ENCODE assay signal across 8 cellular contexts in the genomic region with DNA sequence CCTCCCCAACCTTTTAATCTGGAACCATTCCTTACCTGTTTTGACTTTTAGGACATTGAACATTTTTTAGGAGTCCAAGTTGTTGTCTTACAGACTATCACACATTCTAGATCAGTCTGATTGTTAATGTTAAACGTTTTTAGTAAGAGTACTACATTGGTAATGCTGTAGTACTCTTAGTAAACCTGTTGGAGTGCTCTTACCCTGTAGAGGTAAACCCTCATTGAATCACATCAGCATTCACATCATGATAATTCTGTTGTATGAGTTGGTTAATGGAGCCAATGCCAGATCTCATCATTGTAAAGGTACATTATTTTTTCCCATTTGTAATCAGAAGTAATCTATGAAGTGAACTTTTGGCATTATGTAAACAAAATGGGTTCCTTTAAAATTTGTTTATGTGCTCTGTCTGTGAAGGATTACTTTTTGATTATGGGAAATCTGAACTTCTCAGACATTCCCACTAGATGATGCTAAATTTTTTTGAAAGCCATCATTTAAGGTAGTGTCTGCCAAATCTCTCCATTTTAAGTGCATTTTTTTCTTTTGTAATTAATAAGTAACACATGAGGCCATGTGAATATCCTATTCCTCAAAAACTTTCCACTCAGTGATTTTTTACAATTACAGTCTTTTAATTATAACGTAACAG. TPM values are rescaled to one million over a fixed set of nuclear protein-coding genes. Genes with fewer than 3 reads are reported as not detected.
A peak's percentile ranks its signal among the peaks of the same experiment; 100 is the strongest.
DNase-seq lines count a peak whose midpoint lies in the region; ATAC-seq and TF ChIP-seq lines count a peak whose summit lies in the region.

No MANE protein-coding gene starts in this region.

- TF ChIP-seq EP300 in neural cell (conservative IDR thresholded peaks at IDR 0.05; ENCODE audit: poor library complexity, severe bottlenecking): no peak

- intact Hi-C loops in vagina (cut with DNase I): no loop called here

- H3F3A ChIP-seq in neural cell (ENCODE audit: insufficient read depth, low read length, poor library complexity, severe bottlenecking): no peaks in the 10 kb centered on the region

- H3K36me3 ChIP-seq in BE2C (peaks cover 19% of the 10 kb centered on the region), neural cell (ENCODE audit: insufficient read depth, low read length) (no peaks in the 10 kb centered on the region), vagina (no peaks in the 10 kb centered on the region)

- H3K9ac ChIP-seq in neural cell (ENCODE audit: low read length): no peak overlapping the region

- H3K4me3 ChIP-seq in BE2C (ENCODE audit: low read depth, low read length) (no peak overlapping the region), choroid plexus epithelial cell (ENCODE audit: low read depth, low read length) (no peak overlapping the region), neural cell (ENCODE audit: low read length) (no peak overlapping the region), vagina (no peak overlapping the region)

- H4K20me1 ChIP-seq in neural cell (ENCODE audit: insufficient read depth): no peaks in the 10 kb centered on the region

- TF ChIP-seq CTCF in BE2C (IDR thresholded peaks at IDR 0.05; ENCODE audit: low read depth, low read length): peak; percentile 65
- TF ChIP-seq CTCF in choroid plexus epithelial cell (conservative IDR thresholded peaks at IDR 0.05; ENCODE audit: low read depth, low read length): peak; percentile 64
- TF ChIP-seq CTCF in neural cell (IDR thresholded peaks at IDR 0.05; ENCODE audit: poor library complexity, severe bottlenecking): peak; percentile 22
- TF ChIP-seq CTCF in vagina (IDR thresholded peaks at IDR 0.05): peak in 1 of 3 experiments; percentile 32

- H3K9me2 ChIP-seq in neural cell (ENCODE audit: insufficient read depth, low read length): no peaks in the 10 kb centered on the region

- peak; percentile 91 for ATAC-seq in GM18511 (IDR thresholded peaks at IDR 0.05; ENCODE audit: unreplicated experiment)
- peak; percentile 65 for ATAC-seq in HG03064 (IDR thresholded peaks at IDR 0.05; ENCODE audit: low read depth, unreplicated experiment)

- H3K27ac ChIP-seq in neural cell (ENCODE audit: low read length) (no peak overlapping the region), vagina (no peak overlapping the region)

- no peaks in the 10 kb centered on the region; the same call in 1 of the 2 replicates for H3K4me1 ChIP-seq in BE2C
- no peaks in the 10 kb centered on the region for H3K4me1 ChIP-seq in vagina

- H2AFZ ChIP-seq in neural cell (ENCODE audit: low read depth, low read length): no peak overlapping the region

- H3K9me3 ChIP-seq in BE2C (no peaks in the 10 kb centered on the region), neural cell (ENCODE audit: low read length) (no peaks in the 10 kb centered on the region), vagina (no peaks in the 10 kb centered on the region)

- TF ChIP-seq RAD21 in neural cell (conservative IDR thresholded peaks at IDR 0.05): no peak

- TF ChIP-seq POLR2A in vagina (IDR thresholded peaks at IDR 0.05): no peak

- no peaks in the 10 kb centered on the region for H3K79me2 ChIP-seq in neural cell (replicated peaks; ENCODE audit: insufficient read depth, low read length)

- no peaks in the 10 kb centered on the region for H3K27me3 ChIP-seq in BE2C
- H3K27me3 ChIP-seq in neural cell (ENCODE audit: insufficient read depth, low read depth, low read length): no peaks in the 10 kb centered on the region
- no peaks in the 10 kb centered on the region for H3K27me3 ChIP-seq in vagina

- DNase-seq in BE2C: no peak
- DNase-seq in NCI-H69 (lab: John Stamatoyannopoulos, UW): peak; percentile 60
- DNase-seq in choroid plexus epithelial cell (ENCODE audit: low read depth): peak; percentile 73
- no peak for DNase-seq in vagina (ENCODE audit: extremely low spot score in 2 of 2)
- DNase-seq in cerebellum (ENCODE audit: low spot score): no peak

- no peak overlapping the region for H3K4me2 ChIP-seq in neural cell (ENCODE audit: low read length)

TF ChIP-seq in neural cell, 6 proteins besides CTCF, POLR2A, EP300 and RAD21:
- TF ChIP-seq, protein P1, sequence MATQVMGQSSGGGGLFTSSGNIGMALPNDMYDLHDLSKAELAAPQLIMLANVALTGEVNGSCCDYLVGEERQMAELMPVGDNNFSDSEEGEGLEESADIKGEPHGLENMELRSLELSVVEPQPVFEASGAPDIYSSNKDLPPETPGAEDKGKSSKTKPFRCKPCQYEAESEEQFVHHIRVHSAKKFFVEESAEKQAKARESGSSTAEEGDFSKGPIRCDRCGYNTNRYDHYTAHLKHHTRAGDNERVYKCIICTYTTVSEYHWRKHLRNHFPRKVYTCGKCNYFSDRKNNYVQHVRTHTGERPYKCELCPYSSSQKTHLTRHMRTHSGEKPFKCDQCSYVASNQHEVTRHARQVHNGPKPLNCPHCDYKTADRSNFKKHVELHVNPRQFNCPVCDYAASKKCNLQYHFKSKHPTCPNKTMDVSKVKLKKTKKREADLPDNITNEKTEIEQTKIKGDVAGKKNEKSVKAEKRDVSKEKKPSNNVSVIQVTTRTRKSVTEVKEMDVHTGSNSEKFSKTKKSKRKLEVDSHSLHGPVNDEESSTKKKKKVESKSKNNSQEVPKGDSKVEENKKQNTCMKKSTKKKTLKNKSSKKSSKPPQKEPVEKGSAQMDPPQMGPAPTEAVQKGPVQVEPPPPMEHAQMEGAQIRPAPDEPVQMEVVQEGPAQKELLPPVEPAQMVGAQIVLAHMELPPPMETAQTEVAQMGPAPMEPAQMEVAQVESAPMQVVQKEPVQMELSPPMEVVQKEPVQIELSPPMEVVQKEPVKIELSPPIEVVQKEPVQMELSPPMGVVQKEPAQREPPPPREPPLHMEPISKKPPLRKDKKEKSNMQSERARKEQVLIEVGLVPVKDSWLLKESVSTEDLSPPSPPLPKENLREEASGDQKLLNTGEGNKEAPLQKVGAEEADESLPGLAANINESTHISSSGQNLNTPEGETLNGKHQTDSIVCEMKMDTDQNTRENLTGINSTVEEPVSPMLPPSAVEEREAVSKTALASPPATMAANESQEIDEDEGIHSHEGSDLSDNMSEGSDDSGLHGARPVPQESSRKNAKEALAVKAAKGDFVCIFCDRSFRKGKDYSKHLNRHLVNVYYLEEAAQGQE (IDR thresholded peaks at IDR 0.05; ENCODE audit: borderline replicate concordance): no peak
- no peak for TF ChIP-seq POLR2AphosphoS5 (IDR thresholded peaks at IDR 0.05)
- TF ChIP-seq SMC3 (conservative IDR thresholded peaks at IDR 0.05; ENCODE audit: poor library complexity): no peak
- TF ChIP-seq MXI1 (conservative IDR thresholded peaks at IDR 0.05; ENCODE audit: poor library complexity, severe bottlenecking): no peak
- TF ChIP-seq EZH2 (IDR thresholded peaks at IDR 0.05; ENCODE audit: borderline replicate concordance, insufficient read depth, low read length, poor library complexity, severe bottlenecking): no peak
- TF ChIP-seq TAF1 (IDR thresholded peaks at IDR 0.05; ENCODE audit: low read depth): no peak
TF ChIP-seq in neural cell: peak in this region for 0.

RNA-seq across cellular contexts. Expression of gene VWA8, which starts 55.2 kb away (rescaled TPM):
- polyA plus RNA-seq in BE2C (2012; ENCODE audit: insufficient read depth, insufficient read length, low read depth): 8.2 TPM
- polyA plus RNA-seq in neural cell: 3.2 and 3.6 TPM in 2 replicates
- polyA minus RNA-seq in neural cell: 26.5 and 29.4 TPM in 2 replicates
- total RNA-seq in vagina: 33.4 TPM
- total RNA-seq in cerebellum: 38.5 TPM

Comparison
In these comparisons a context has a peak if more than half of its experiments do, and no peak if none do; other contexts are left out.
1. DNase-seq: peak in NCI-H69 (single experiment) and choroid plexus epithelial cell (single experiment); none in BE2C (single experiment), vagina (0 of 2) and cerebellum (single experiment).